In the genomic region with DNA sequence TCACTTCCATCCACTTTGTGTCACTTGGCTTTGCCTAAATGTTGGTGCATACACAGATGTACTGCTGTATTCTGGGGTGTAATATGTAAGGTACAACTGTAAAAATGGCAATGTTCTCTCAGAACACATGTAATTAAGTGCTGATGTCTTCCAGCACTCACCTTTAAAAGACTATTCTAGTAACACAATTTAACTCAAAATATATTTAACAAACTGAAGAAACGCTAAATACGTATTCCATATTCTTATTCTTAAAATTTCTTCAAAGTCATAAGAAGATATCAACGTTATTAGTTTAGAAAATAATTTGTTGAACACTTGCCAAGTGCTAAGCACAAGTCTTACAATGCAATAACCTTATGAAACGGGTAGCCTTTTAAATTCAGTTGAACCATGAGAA, we compare ENCODE assay signal across 19 cellular contexts. TPM values are rescaled to one million over a fixed set of nuclear protein-coding genes. Genes with fewer than 3 reads are reported as not detected.
A peak's percentile ranks its signal among the peaks of the same experiment; 100 is the strongest.
DNase-seq lines count a peak whose midpoint lies in the region; ATAC-seq, FAIRE-seq and TF ChIP-seq lines count a peak whose summit lies in the region.
"Had no signal": no experiment of that assay in that cellular context is flagged by ENCODE, and none has a peak within 500 bp of the region (broad histone marks: within the 10 kb centered on the region; RNA-seq: fewer than 3 reads in every experiment).

No MANE protein-coding gene starts in this region.

- no peak for TF ChIP-seq EP300 in GM12878 (IDR thresholded peaks at IDR 0.05; ENCODE audit: borderline replicate concordance in 1 of 2, control insufficient read depth in 1 of 2, low read depth in 2 of 2, low read length in 2 of 2)

- H3K14ac ChIP-seq in trophoblast cell (ENCODE audit: low read length) = no peak overlapping the region

- no peak overlapping the region for H2AK5ac ChIP-seq in trophoblast cell (ENCODE audit: low read length)

- POLR2A ChIA-PET in GM12878 (lab: Charles Lee) (interaction anchor here (1.4 to 4.2 kb wide), 3 partner anchors 10 to 32 kb away, joined by 4 to 25 read pairs (median 4); a partner anchor contains a TSS), PC-3 (lab: Charles Lee; ENCODE audit: unreplicated experiment) (no interaction called here)

- DNase-seq in activated T-cell treated with anti-CD3 and anti-CD28 coated beads, Interleukin-2, amount 50 U/mL, for 72 hours = no peak
- DNase-seq in activated T-cell treated with anti-CD3 and anti-CD28 coated beads, Interleukin-2, amount 50 U/mL, for 48 hours = no peak
- DNase-seq in HFFc6 (no peak), GM12878 (ENCODE audit: low read depth, low spot score) (no peak), trophoblast cell (no peak), NCI-H82 treated with DMSO at 0.1 percent for 48 hours (lab: John Stamatoyannopoulos, UW; ENCODE audit: unreplicated experiment) (no peak), putamen (ENCODE audit: low spot score) (no peak), PC-3 (no peak)
- DNase-seq: cortex of kidney, DMS 273 treated with DMSO at 0.1 percent for 48 hours, erythroblast, Kasumi-1, NCI-H1436 treated with DMSO at 0.1 percent for 48 hours, NCI-H226, SIG-M5 had no signal

- H3K9me2 ChIP-seq in PC-3 (replicated peaks; ENCODE audit: low read length) = no peaks in the 10 kb centered on the region

- peaks cover 89% of the 10 kb centered on the region for H3K79me2 ChIP-seq in GM12878 (ENCODE audit: control insufficient read depth, insufficient read depth, low read length)
- H3K79me2 ChIP-seq in trophoblast cell (ENCODE audit: control insufficient read depth, insufficient read depth, low read length, poor library complexity) = peaks cover 16% of the 10 kb centered on the region
- H3K79me2 ChIP-seq in PC-3 (ENCODE audit: low read length) = peaks cover 93% of the 10 kb centered on the region

- no peaks in the 10 kb centered on the region; the same call in 2 of the 3 replicates for H3K9me3 ChIP-seq in GM12878 (replicated peaks; ENCODE audit: control insufficient read depth, insufficient read depth, low read length)
- no peaks in the 10 kb centered on the region for H3K9me3 ChIP-seq in trophoblast cell (ENCODE audit: insufficient read depth, low read depth, low read length)
- H3K9me3 ChIP-seq in PC-3 (ENCODE audit: low read length) = no peaks in the 10 kb centered on the region
- H3K9me3 ChIP-seq: prostate gland, thoracic aorta had no signal

- H3K4ac ChIP-seq in trophoblast cell (ENCODE audit: low read depth, low read length) = peak overlapping the region; percentile 52

- no peak overlapping the region for H3K23ac ChIP-seq in trophoblast cell (ENCODE audit: low read length)

- H4K8ac ChIP-seq in trophoblast cell (ENCODE audit: low read depth, low read length) = no peak overlapping the region

- CTCF ChIA-PET in GM12878 (lab: Yijun Ruan, JAX) = interaction anchor here (0.7 to 5.1 kb wide), 8 partner anchors 9 to 736 kb away, joined by 3 to 67 read pairs (median 6); a partner anchor contains a TSS
- CTCF ChIA-PET in PC-3 (lab: Charles Lee) = no interaction called here

- peak overlapping the region; percentile 86 to 98 for H3K4me3 Mint-ChIP-seq in activated T-cell treated with anti-CD3 and anti-CD28 coated beads, Interleukin-2, amount 50 U/mL, for 72 hours
- peak overlapping the region; percentile 12 for H3K4me3 Mint-ChIP-seq in HFFc6

- no peak overlapping the region for H3K18ac ChIP-seq in trophoblast cell (ENCODE audit: low read length)

- H3K27ac Mint-ChIP-seq in activated T-cell treated with anti-CD3 and anti-CD28 coated beads, Interleukin-2, amount 50 U/mL, for 72 hours = peak overlapping the region; percentile 98
- H3K27ac Mint-ChIP-seq in HFFc6 = peak overlapping the region; percentile 86

- peaks cover 3% of the 10 kb centered on the region for H3K4me1 ChIP-seq in GM12878 (ENCODE audit: control insufficient read depth, insufficient read depth, low read length)
- H3K4me1 ChIP-seq in trophoblast cell (ENCODE audit: control insufficient read depth in 1 of 2, insufficient read depth in 2 of 2, low read length in 2 of 2) = peaks cover 0 to 2% of the 10 kb centered on the region in 2 experiments
- H3K4me1 ChIP-seq in PC-3 (ENCODE audit: insufficient read depth, low read length) = peaks cover 5% of the 10 kb centered on the region; the same call in 1 of the 2 replicates

- SMC1A ChIA-PET in GM12878 (lab: Charles Lee; ENCODE audit: uncharacterized antibody, unreplicated experiment) = interaction anchor here (1.0 to 2.1 kb wide), 5 partner anchors 8 to 32 kb away, joined by 3 to 6 read pairs (median 4); no protein-coding TSS in a partner anchor

- no peak for FAIRE-seq in GM12878 (lab: Jason Lieb, UNC)
- FAIRE-seq: astrocyte had no signal

- H3K4me3 ChIP-seq in GM12878 (peak overlapping the region; percentile 59; the same call in 1 of the 2 replicates), trophoblast cell (ENCODE audit: low read depth, low read length) (no peak overlapping the region), PC-3 (ENCODE audit: low read length) (no peak overlapping the region)
- H3K4me3 ChIP-seq: hepatocyte, prostate gland, thoracic aorta had no signal

- H3K4me1 Mint-ChIP-seq in activated T-cell treated with anti-CD3 and anti-CD28 coated beads, Interleukin-2, amount 50 U/mL, for 72 hours (ENCODE audit: low read depth) = peaks cover 80% of the 10 kb centered on the region
- peaks cover 53% of the 10 kb centered on the region for H3K4me1 Mint-ChIP-seq in HFFc6 (ENCODE audit: low read depth)

- BruUV-seq in GM12878 (replicated peaks; lab: Mats Ljungman, UMichigan) (no TSS peak), PC-3 (replicated peaks; lab: Mats Ljungman, UMichigan) (no TSS peak)

- peaks cover 8 to 11% of the 10 kb centered on the region in 2 donors for H3K36me3 Mint-ChIP-seq in activated T-cell treated with anti-CD3 and anti-CD28 coated beads, Interleukin-2, amount 50 U/mL, for 72 hours (ENCODE audit: insufficient read depth in 2 of 2)
- peaks cover 27% of the 10 kb centered on the region for H3K36me3 Mint-ChIP-seq in HFFc6 (ENCODE audit: low read depth)

- no peaks in the 10 kb centered on the region for H4K20me1 ChIP-seq in GM12878 (ENCODE audit: control insufficient read depth, insufficient read depth)
- peaks cover 18% of the 10 kb centered on the region; the same call in 1 of the 2 replicates for H4K20me1 ChIP-seq in PC-3 (ENCODE audit: low read length)

- H3K36me3 ChIP-seq in GM12878 (ENCODE audit: control insufficient read depth in 2 of 2, insufficient read depth in 2 of 2, low read length in 1 of 2) = 0 out of 4 replicates have a peak, but pooled peaks cover 0 to 2% of the 10 kb centered on the region in 2 experiments
- no peaks in the 10 kb centered on the region for H3K36me3 ChIP-seq in trophoblast cell (ENCODE audit: control insufficient read depth in 1 of 2, insufficient read depth in 2 of 2, low read length in 2 of 2)
- H3K36me3 ChIP-seq in PC-3 (ENCODE audit: low read depth, low read length) = no peaks in the 10 kb centered on the region
- H3K36me3 ChIP-seq: prostate gland, thoracic aorta had no signal

- no peak for ATAC-seq in activated T-cell treated with anti-CD3 and anti-CD28 coated beads, Interleukin-2, amount 50 U/mL, for 72 hours (replicated peaks in 1 of 2)
- ATAC-seq in GM12878 (no peak), PC-3 (no peak)

- H3K27me3 ChIP-seq in GM12878 (replicated peaks in 1 of 2; ENCODE audit: control insufficient read depth in 2 of 2, insufficient read depth in 2 of 2, low read length in 1 of 2) (no peaks in the 10 kb centered on the region), trophoblast cell (ENCODE audit: insufficient read depth, low read length) (no peaks in the 10 kb centered on the region), PC-3 (ENCODE audit: low read length) (no peaks in the 10 kb centered on the region)
- H3K27me3 ChIP-seq: hepatocyte had no signal

- H2BK12ac ChIP-seq in trophoblast cell (ENCODE audit: low read length) = no peak overlapping the region

- no peaks in the 10 kb centered on the region for H3K27me3 Mint-ChIP-seq in activated T-cell treated with anti-CD3 and anti-CD28 coated beads, Interleukin-2, amount 50 U/mL, for 72 hours (ENCODE audit: low read depth)
- H3K27me3 Mint-ChIP-seq in HFFc6 (ENCODE audit: insufficient read depth) = peaks cover 3% of the 10 kb centered on the region

- H3K9me3 Mint-ChIP-seq in activated T-cell treated with anti-CD3 and anti-CD28 coated beads, Interleukin-2, amount 50 U/mL, for 72 hours = no peaks in the 10 kb centered on the region
- no peaks in the 10 kb centered on the region for H3K9me3 Mint-ChIP-seq in HFFc6

- H2BK5ac ChIP-seq in trophoblast cell (ENCODE audit: low read depth, low read length, poor library complexity) = no peak overlapping the region

- no peak for TF ChIP-seq RAD21 in GM12878 (IDR thresholded peaks at IDR 0.05; ENCODE audit: insufficient read depth, low read depth, low read length)

- WGBS in GM12878 (ENCODE audit: insufficient coverage, insufficient replicate concordance, low lambda C conversion rate, missing lambda C conversion rate) = 79% methylated on average over 4 of the region's 4 CpGs
- 100% methylated on average over 3 of the region's 4 CpGs for WGBS in trophoblast cell (ENCODE audit: extremely low coverage, insufficient coverage, insufficient read length)

- H3F3A ChIP-seq in PC-3 (ENCODE audit: low read length, unreplicated experiment) = no peaks in the 10 kb centered on the region

- no peak overlapping the region for H4K12ac ChIP-seq in trophoblast cell (ENCODE audit: low read depth, low read length)

- H3K4me2 ChIP-seq in GM12878 (ENCODE audit: control insufficient read depth, insufficient read depth) (peak overlapping the region; percentile 48), trophoblast cell (ENCODE audit: low read length) (no peak overlapping the region), PC-3 (ENCODE audit: low read length) (no peak overlapping the region)
- H3K4me2 ChIP-seq: hepatocyte had no signal

- H2BK120ac ChIP-seq in trophoblast cell (ENCODE audit: insufficient read depth, low read length, poor library complexity) = no peak overlapping the region

- intact Hi-C loops in GM12878 (cut with micrococcal nuclease; ENCODE audit: unreplicated experiment) = loop anchor here (10.0 kb wide), 3 partner anchors 312 to 1652 kb away; a partner anchor contains a TSS
- intact Hi-C loops in PC-3 (cut with micrococcal nuclease) = no loop called here

- peak overlapping the region; percentile 40; the same call in 1 of the 2 replicates for H3K27ac ChIP-seq in GM12878 (ENCODE audit: control insufficient read depth, insufficient read depth)
- no peak overlapping the region for H3K27ac ChIP-seq in trophoblast cell (ENCODE audit: low read depth, low read length)
- no peak overlapping the region for H3K27ac ChIP-seq in PC-3 (ENCODE audit: low read length)
- H3K27ac ChIP-seq: hepatocyte, prostate gland, thoracic aorta had no signal

- TF ChIP-seq POLR2A in GM12878 (IDR thresholded peaks at IDR 0.05; ENCODE audit: low read depth, low read length) = no peak

- H3K9ac ChIP-seq in GM12878 (ENCODE audit: control insufficient read depth, insufficient read depth, low read length) (no peak overlapping the region), trophoblast cell (ENCODE audit: low read length) (no peak overlapping the region), PC-3 (ENCODE audit: low read length) (no peak overlapping the region)

- RAD21 ChIA-PET in GM12878 (lab: Charles Lee; ENCODE audit: unreplicated experiment) = interaction anchor here (0.6 to 1.9 kb wide), 5 partner anchors 10 to 771 kb away, joined by 3 to 6 read pairs (median 4); no protein-coding TSS in a partner anchor

- in situ Hi-C loops in GM12878 (cut with MboI) = no loop called here

- TF ChIP-seq CTCF in HFFc6 (IDR thresholded peaks at IDR 0.05) = no peak
- no peak for TF ChIP-seq CTCF in GM12878 (IDR thresholded peaks at IDR 0.05 in 2 of 3, conservative IDR thresholded peaks at IDR 0.05 in 1 of 3; ENCODE audit: control insufficient read depth in 2 of 3, extremely low read depth in 1 of 3, insufficient read depth in 1 of 3, low read depth in 3 of 3, low read length in 3 of 3)
- no peak for TF ChIP-seq CTCF in PC-3 (conservative IDR thresholded peaks at IDR 0.05; ENCODE audit: low read depth, low read length)

- H4K91ac ChIP-seq in trophoblast cell (ENCODE audit: low read depth, low read length) = no peak overlapping the region

- peaks cover 12% of the 10 kb centered on the region for H3K79me1 ChIP-seq in trophoblast cell (ENCODE audit: low read length)

- H2AFZ ChIP-seq in GM12878 (ENCODE audit: control insufficient read depth, low read depth, low read length) (no peak overlapping the region), trophoblast cell (ENCODE audit: insufficient read depth, low read length, poor library complexity) (no peak overlapping the region), PC-3 (ENCODE audit: low read length) (no peak overlapping the region)
- H2AFZ ChIP-seq: hepatocyte had no signal

RNA-seq across cellular contexts. Expression of a gene that starts 3.6 kb away (rescaled TPM):
- 100 to 1,000 TPM; 114 to 121 TPM for total RNA-seq in activated T-cell treated with anti-CD3 and anti-CD28 coated beads, Interleukin-2, amount 50 U/mL, for 72 hours
- total RNA-seq in HFFc6 (2021; fragmentation: NEBNext Ultra II Directional; extraction: Animal tissue kit (Norgen Biotek cat#: 25700)) = 10 to 100 TPM; 64.7 to 82.7 (median 74.8) TPM
- 40.0 and 40.4 TPM in 2 replicates for total RNA-seq in GM12878 (2013; cell fraction: nucleolus; rRNA removed)
- total RNA-seq in GM12878 (2014; rRNA removed) (87.8 and 104 TPM in 2 replicates), GM12878 (2014; rRNA removed; fragmentation: Illumina TruSeq; extraction: Trizol) (62.5 and 62.8 TPM in 2 replicates), GM12878 (2021) (79.8 and 87.8 TPM in 2 replicates), PC-3 (2014; rRNA removed) (75.3 and 86.2 TPM in 2 replicates)
- 49.4 TPM for polyA plus RNA-seq in GM12878 (2011; ENCODE audit: low read depth)
- polyA plus RNA-seq in GM12878 (2011; rRNA removed) (236 and 293 TPM in 2 replicates), GM12878 (2014; fragmentation: Illumina TruSeq; extraction: Trizol) (86.8 and 93.5 TPM in 2 replicates), GM12878 (2014; fragmentation: Nextera tagmentation; extraction: Ambion mirVana) (100 to 1,000 TPM; 248 to 251 TPM), GM12878 (2014; rRNA removed) (97.1 and 117 TPM in 2 replicates), GM12878 (2016; fragmentation: Nextera tagmentation; extraction: Ambion mirVana) (100 to 1,000 TPM; 217 to 223 TPM)
- 178 and 184 TPM in 2 replicates for polyA plus RNA-seq in GM12878 (2011; cell fraction: cytosol; rRNA removed)
- 97.1 and 105 TPM in 2 replicates for polyA plus RNA-seq in GM12878 (2011; cell fraction: nucleus; rRNA removed)
- polyA plus RNA-seq in GM12878 (2012) = 76.8 and 82.9 TPM in 2 replicates
- 56.1 and 61.9 TPM in 2 replicates for polyA minus RNA-seq in GM12878 (2011; rRNA and poly(A)+ RNA removed)
- 27.7 and 36.4 TPM in 2 replicates for polyA minus RNA-seq in GM12878 (2011; cell fraction: cytosol; rRNA and poly(A)+ RNA removed)
- polyA minus RNA-seq in GM12878 (2011; cell fraction: nucleus; rRNA and poly(A)+ RNA removed) = 34.9 and 46.2 TPM in 2 replicates
- 133 and 138 TPM in 2 replicates for polyA plus RNA-seq in trophoblast cell (2013)

RNA-seq across cellular contexts. Expression of a gene that starts 4.0 kb away (rescaled TPM):
- 10 to 100 TPM; 62.0 to 64.1 TPM for total RNA-seq in activated T-cell treated with anti-CD3 and anti-CD28 coated beads, Interleukin-2, amount 50 U/mL, for 72 hours
- total RNA-seq in HFFc6 (2021; fragmentation: NEBNext Ultra II Directional; extraction: Animal tissue kit (Norgen Biotek cat#: 25700)) = 10 to 100 TPM; 32.3 to 52.3 (median 50.8) TPM
- 12.1 and 18.8 TPM in 2 replicates for total RNA-seq in GM12878 (2013; cell fraction: nucleolus; rRNA removed)
- 39.8 and 40.2 TPM in 2 replicates for total RNA-seq in GM12878 (2014; rRNA removed)
- 48.8 and 49.8 TPM in 2 replicates for total RNA-seq in GM12878 (2014; rRNA removed; fragmentation: Illumina TruSeq; extraction: Trizol)
- total RNA-seq in GM12878 (2021) = 43.7 and 44.6 TPM in 2 replicates
- 35.5 TPM for polyA plus RNA-seq in GM12878 (2011; ENCODE audit: low read depth)
- 63.9 and 97.4 TPM in 2 replicates for polyA plus RNA-seq in GM12878 (2011; rRNA removed)
- polyA plus RNA-seq in GM12878 (2011; cell fraction: cytosol; rRNA removed) = 29.9 and 43.4 TPM in 2 replicates
- 29.7 and 34.5 TPM in 2 replicates for polyA plus RNA-seq in GM12878 (2011; cell fraction: nucleus; rRNA removed)
- polyA plus RNA-seq in GM12878 (2012) = 25.2 and 70.0 TPM in 2 replicates
- 68.9 and 76.4 TPM in 2 replicates for polyA plus RNA-seq in GM12878 (2014; fragmentation: Illumina TruSeq; extraction: Trizol)
- polyA plus RNA-seq in GM12878 (2014; fragmentation: Nextera tagmentation; extraction: Ambion mirVana) = 100 to 1,000 TPM; 134 to 143 TPM
- 31.2 and 74.1 TPM in 2 replicates for polyA plus RNA-seq in GM12878 (2014; rRNA removed)
- 10 to 100 TPM; 64.8 to 73.7 TPM for polyA plus RNA-seq in GM12878 (2016; fragmentation: Nextera tagmentation; extraction: Ambion mirVana)
- 35.3 and 46.3 TPM in 2 replicates for polyA minus RNA-seq in GM12878 (2011; rRNA and poly(A)+ RNA removed)
- polyA minus RNA-seq in GM12878 (2011; cell fraction: cytosol; rRNA and poly(A)+ RNA removed) = 18.8 and 25.5 TPM in 2 replicates
- polyA minus RNA-seq in GM12878 (2011; cell fraction: nucleus; rRNA and poly(A)+ RNA removed) = 11.5 and 28.3 TPM in 2 replicates
- 51.1 and 54.3 TPM in 2 replicates for polyA plus RNA-seq in trophoblast cell (2013)
- 60.9 and 63.1 TPM in 2 replicates for total RNA-seq in PC-3 (2014; rRNA removed)

RNA-seq across cellular contexts. Expression of a gene that starts 32.6 kb away (rescaled TPM):
- 10 to 100 TPM; 19.2 to 23.9 TPM for total RNA-seq in activated T-cell treated with anti-CD3 and anti-CD28 coated beads, Interleukin-2, amount 50 U/mL, for 72 hours
- total RNA-seq in HFFc6 (2021; fragmentation: NEBNext Ultra II Directional; extraction: Animal tissue kit (Norgen Biotek cat#: 25700)) = 10 to 100 TPM; 24.3 to 35.6 (median 29.7) TPM
- total RNA-seq in GM12878 (2013; cell fraction: nucleolus; rRNA removed) = 15.5 and 18.6 TPM in 2 replicates
- total RNA-seq in GM12878 (2014; rRNA removed) (23.5 and 24.6 TPM in 2 replicates), GM12878 (2014; rRNA removed; fragmentation: Illumina TruSeq; extraction: Trizol) (25.6 and 28.9 TPM in 2 replicates), GM12878 (2021) (17.8 and 21.9 TPM in 2 replicates), PC-3 (2014; rRNA removed) (34.7 and 35.4 TPM in 2 replicates)
- polyA plus RNA-seq in GM12878 (2011; ENCODE audit: low read depth) = 9.5 TPM
- polyA plus RNA-seq in GM12878 (2011; rRNA removed) (25.8 and 26.4 TPM in 2 replicates), GM12878 (2014; fragmentation: Illumina TruSeq; extraction: Trizol) (25.9 and 34.2 TPM in 2 replicates), GM12878 (2014; fragmentation: Nextera tagmentation; extraction: Ambion mirVana) (1 to 10 TPM; 5.2 to 8.7 TPM), GM12878 (2014; rRNA removed) (14.3 and 14.7 TPM in 2 replicates), GM12878 (2016; fragmentation: Nextera tagmentation; extraction: Ambion mirVana) (1 to 10 TPM; 7.1 to 8.3 TPM)
- polyA plus RNA-seq in GM12878 (2011; cell fraction: cytosol; rRNA removed) = 16.5 and 17.5 TPM in 2 replicates
- polyA plus RNA-seq in GM12878 (2011; cell fraction: nucleus; rRNA removed) = 7.8 TPM in 2 replicates
- 10.6 and 10.9 TPM in 2 replicates for polyA plus RNA-seq in GM12878 (2012)
- polyA minus RNA-seq in GM12878 (2011; rRNA and poly(A)+ RNA removed) = 26.2 and 29.7 TPM in 2 replicates
- 9.5 and 10.3 TPM in 2 replicates for polyA minus RNA-seq in GM12878 (2011; cell fraction: cytosol; rRNA and poly(A)+ RNA removed)
- polyA minus RNA-seq in GM12878 (2011; cell fraction: nucleus; rRNA and poly(A)+ RNA removed) = 7.0 and 9.8 TPM in 2 replicates
- 70.1 and 72.4 TPM in 2 replicates for polyA plus RNA-seq in trophoblast cell (2013)
